8 cellular contexts compared by ENCODE assay signal in genomic region chr5:138352071-138352721, GRCh38. TPM values are rescaled to one million over a fixed set of nuclear protein-coding genes. Genes with fewer than 3 reads are reported as not detected.
DNase-seq lines count a peak whose midpoint lies in the region; TF ChIP-seq lines count a peak whose summit lies in the region.

A gene with protein sequence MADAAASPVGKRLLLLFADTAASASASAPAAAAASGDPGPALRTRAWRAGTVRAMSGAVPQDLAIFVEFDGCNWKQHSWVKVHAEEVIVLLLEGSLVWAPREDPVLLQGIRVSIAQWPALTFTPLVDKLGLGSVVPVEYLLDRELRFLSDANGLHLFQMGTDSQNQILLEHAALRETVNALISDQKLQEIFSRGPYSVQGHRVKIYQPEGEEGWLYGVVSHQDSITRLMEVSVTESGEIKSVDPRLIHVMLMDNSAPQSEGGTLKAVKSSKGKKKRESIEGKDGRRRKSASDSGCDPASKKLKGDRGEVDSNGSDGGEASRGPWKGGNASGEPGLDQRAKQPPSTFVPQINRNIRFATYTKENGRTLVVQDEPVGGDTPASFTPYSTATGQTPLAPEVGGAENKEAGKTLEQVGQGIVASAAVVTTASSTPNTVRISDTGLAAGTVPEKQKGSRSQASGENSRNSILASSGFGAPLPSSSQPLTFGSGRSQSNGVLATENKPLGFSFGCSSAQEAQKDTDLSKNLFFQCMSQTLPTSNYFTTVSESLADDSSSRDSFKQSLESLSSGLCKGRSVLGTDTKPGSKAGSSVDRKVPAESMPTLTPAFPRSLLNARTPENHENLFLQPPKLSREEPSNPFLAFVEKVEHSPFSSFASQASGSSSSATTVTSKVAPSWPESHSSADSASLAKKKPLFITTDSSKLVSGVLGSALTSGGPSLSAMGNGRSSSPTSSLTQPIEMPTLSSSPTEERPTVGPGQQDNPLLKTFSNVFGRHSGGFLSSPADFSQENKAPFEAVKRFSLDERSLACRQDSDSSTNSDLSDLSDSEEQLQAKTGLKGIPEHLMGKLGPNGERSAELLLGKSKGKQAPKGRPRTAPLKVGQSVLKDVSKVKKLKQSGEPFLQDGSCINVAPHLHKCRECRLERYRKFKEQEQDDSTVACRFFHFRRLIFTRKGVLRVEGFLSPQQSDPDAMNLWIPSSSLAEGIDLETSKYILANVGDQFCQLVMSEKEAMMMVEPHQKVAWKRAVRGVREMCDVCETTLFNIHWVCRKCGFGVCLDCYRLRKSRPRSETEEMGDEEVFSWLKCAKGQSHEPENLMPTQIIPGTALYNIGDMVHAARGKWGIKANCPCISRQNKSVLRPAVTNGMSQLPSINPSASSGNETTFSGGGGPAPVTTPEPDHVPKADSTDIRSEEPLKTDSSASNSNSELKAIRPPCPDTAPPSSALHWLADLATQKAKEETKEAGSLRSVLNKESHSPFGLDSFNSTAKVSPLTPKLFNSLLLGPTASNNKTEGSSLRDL (N-terminal part only) (plus strand): TSS chr5:138352685. CDS start chr5:138352796, 111 bp downstream.

- no peak within 1 kb of the TSS for H2AK5ac ChIP-seq in H9 (ENCODE audit: insufficient read length, low read length)

- peak within 1 kb of the TSS; percentile 88 to 98 for H3K4me3 Mint-ChIP-seq in H9
- H3K4me3 Mint-ChIP-seq in activated naive CD4-positive, alpha-beta T cell treated with anti-CD3 and anti-CD28 coated beads for 36 hours = peak within 1 kb of the TSS; percentile 96

- H3K23ac ChIP-seq in H9 (ENCODE audit: insufficient read length, low read depth, low read length) = no peak within 1 kb of the TSS

- H3K4me2 ChIP-seq in H9 (ENCODE audit: insufficient read depth, insufficient read length, low read length) (peak within 1 kb of the TSS; percentile 88), MM.1S (ENCODE audit: low read depth, low read length) (peak within 1 kb of the TSS; percentile 85)

- H3F3A ChIP-seq in MM.1S (ENCODE audit: insufficient read depth, low read length) = peaks cover 10% of the 10 kb centered on the region

- CTCF ChIA-PET in activated naive CD4-positive, alpha-beta T cell treated with anti-CD3 and anti-CD28 coated beads for 36 hours (lab: Charles Lee) = interaction anchor here (0.5 to 6.4 kb wide), 52 partner anchors 8 to 400 kb away, joined by 3 to 176 read pairs (median 4); partner anchors contain the start of genes BRD8, CDC23, CDC25C and EGR1

- H3K18ac ChIP-seq in H9 (ENCODE audit: insufficient read length, low read depth, low read length) = peak within 1 kb of the TSS; percentile 29

- peaks cover 24 to 28% of the 10 kb centered on the region in 2 experiments for H3K4me1 Mint-ChIP-seq in H9
- H3K4me1 Mint-ChIP-seq in activated naive CD4-positive, alpha-beta T cell treated with anti-CD3 and anti-CD28 coated beads for 36 hours (ENCODE audit: low read depth) = peaks cover 37% of the 10 kb centered on the region

- H3K36me3 Mint-ChIP-seq in H9 (ENCODE audit: insufficient read depth in 1 of 3, low read depth in 3 of 3) = peaks cover 12 to 37% (median 27%) of the 10 kb centered on the region in 3 experiments
- peaks cover 13% of the 10 kb centered on the region for H3K36me3 Mint-ChIP-seq in activated naive CD4-positive, alpha-beta T cell treated with anti-CD3 and anti-CD28 coated beads for 36 hours (ENCODE audit: low read depth)

- H4K8ac ChIP-seq in H9 (replicated peaks; ENCODE audit: insufficient read length, low read depth, low read length) = no peak within 1 kb of the TSS

- no CpG with 5 or more reads among the region's 30 CpGs for WGBS in H9 (ENCODE audit: extremely low coverage, insufficient read length, low lambda C conversion rate)

- H3K9me3 Mint-ChIP-seq in H9 = peaks cover 0 to 4% of the 10 kb centered on the region in 2 experiments; a peak in 1 of 5 replicates
- peaks cover 7% of the 10 kb centered on the region for H3K9me3 Mint-ChIP-seq in activated naive CD4-positive, alpha-beta T cell treated with anti-CD3 and anti-CD28 coated beads for 36 hours

- no peak within 1 kb of the TSS for H2BK15ac ChIP-seq in H9 (ENCODE audit: low read depth, low read length)

- H2BK120ac ChIP-seq in H9 (ENCODE audit: low read depth, low read length, poor library complexity, severe bottlenecking) = no peak within 1 kb of the TSS

- no peaks in the 10 kb centered on the region for H3K9me2 ChIP-seq in MM.1S (replicated peaks; ENCODE audit: insufficient read depth, low read length)

- H3K56ac ChIP-seq in H9 (ENCODE audit: insufficient read length, low read depth, low read length) = no peak within 1 kb of the TSS

- no peak within 1 kb of the TSS for H3T11ph ChIP-seq in H9 (ENCODE audit: low read length)

- no peak within 1 kb of the TSS for H4K5ac ChIP-seq in H9 (ENCODE audit: insufficient read length, low read depth, low read length)

- peak within 1 kb of the TSS; percentile 93 to 99 (median 98) for H3K27ac Mint-ChIP-seq in H9
- peak within 1 kb of the TSS; percentile 94 for H3K27ac Mint-ChIP-seq in activated naive CD4-positive, alpha-beta T cell treated with anti-CD3 and anti-CD28 coated beads for 36 hours

- H3K9me3 ChIP-seq in H9 (ENCODE audit: control insufficient read depth, low read depth, low read length) (no peaks in the 10 kb centered on the region), MM.1S (replicated peaks; ENCODE audit: insufficient read depth, low read length) (no peaks in the 10 kb centered on the region), SK-N-MC (ENCODE audit: low read depth, low read length) (peaks cover 7% of the 10 kb centered on the region; the same call in 1 of the 2 replicates)

- in situ Hi-C loops in G401 (cut with HindIII; ENCODE audit: low sequenced_read_pairs) = no loop called here

- no peaks in the 10 kb centered on the region for H3K27me3 Mint-ChIP-seq in H9 (ENCODE audit: low read depth)
- H3K27me3 Mint-ChIP-seq in activated naive CD4-positive, alpha-beta T cell treated with anti-CD3 and anti-CD28 coated beads for 36 hours (ENCODE audit: low read depth) = no peaks in the 10 kb centered on the region

- TF ChIP-seq CTCF in H9 (conservative IDR thresholded peaks at IDR 0.05) (peak; percentile 95), MM.1S (IDR thresholded peaks at IDR 0.05; ENCODE audit: low read length) (peak; percentile 98)

- H3K79me2 ChIP-seq in H9 (ENCODE audit: insufficient read depth, low read length) (peaks cover 19% of the 10 kb centered on the region; the same call in 1 of the 2 replicates), MM.1S (ENCODE audit: low read length) (peaks cover 44% of the 10 kb centered on the region)

- H3K27ac ChIP-seq in H9 (ENCODE audit: insufficient read length, low read depth, low read length) = no peak within 1 kb of the TSS
- peak within 1 kb of the TSS; percentile 68; the same call in 1 of the 2 replicates for H3K27ac ChIP-seq in MM.1S (ENCODE audit: low read length)
- H3K27ac ChIP-seq in SK-N-MC = peak within 1 kb of the TSS; percentile 65

- no peak within 1 kb of the TSS for H2BK20ac ChIP-seq in H9 (ENCODE audit: low read depth, low read length, poor library complexity, severe bottlenecking)

- intact Hi-C loops in activated naive CD4-positive, alpha-beta T cell treated with anti-CD3 and anti-CD28 coated beads for 36 hours (cut with micrococcal nuclease) = loop anchor here (1.0 kb wide), 5 partner anchors 14 to 599 kb away; partner anchors contain the start of genes CDC23, CDC25C, ETF1 and FAM53C

- H3K36me3 ChIP-seq in MM.1S (replicated peaks; ENCODE audit: insufficient read depth, low read length) (no peaks in the 10 kb centered on the region), SK-N-MC (ENCODE audit: insufficient read depth, low read length) (peaks cover 35% of the 10 kb centered on the region)

- DNase-seq in G401 (ENCODE audit: low spot score) (peak; percentile 62), H9 (peak; percentile 92), MM.1S (peak; percentile 89), SK-N-MC (ENCODE audit: low read depth, low spot score) (no peak), germinal center (ENCODE audit: low spot score) (peak; percentile 95), occipital lobe (lab: John Stamatoyannopoulos, UW) (peak; percentile 69), superior temporal gyrus (ENCODE audit: extremely low spot score) (peak; percentile 74)
- peak; percentile 91 for DNase-seq in activated naive CD4-positive, alpha-beta T cell treated with anti-CD3 and anti-CD28 coated beads for 36 hours

- H4K91ac ChIP-seq in H9 (ENCODE audit: insufficient read length, low read depth, low read length) = no peak within 1 kb of the TSS

- no peaks in the 10 kb centered on the region for H3K27me3 ChIP-seq in H9 (ENCODE audit: insufficient read depth, low read length)
- H3K27me3 ChIP-seq in MM.1S (replicated peaks; ENCODE audit: insufficient read depth, low read length) = no peaks in the 10 kb centered on the region

- no peaks in the 10 kb centered on the region for H3K79me1 ChIP-seq in H9 (ENCODE audit: insufficient read depth, low read depth, low read length, poor library complexity, severe bottlenecking)

- no peak within 1 kb of the TSS for H2BK5ac ChIP-seq in H9 (ENCODE audit: insufficient read length, low read length)

- H2AFZ ChIP-seq in H9 (ENCODE audit: low read length) = no peak within 1 kb of the TSS
- peak within 1 kb of the TSS; percentile 76 for H2AFZ ChIP-seq in MM.1S (ENCODE audit: low read length)

- no peak within 1 kb of the TSS for H2BK12ac ChIP-seq in H9 (ENCODE audit: insufficient read length, low read depth, low read length)

- H3K4me1 ChIP-seq in H9 (ENCODE audit: insufficient read depth, low read length) (peaks cover 6% of the 10 kb centered on the region), MM.1S (ENCODE audit: low read length) (peaks cover 17% of the 10 kb centered on the region; the same call in 1 of the 2 replicates)

- H3K23me2 ChIP-seq in H9 (ENCODE audit: insufficient read length, low read depth, low read length, poor library complexity, severe bottlenecking) = peaks cover 9% of the 10 kb centered on the region

- no peaks in the 10 kb centered on the region for H4K20me1 ChIP-seq in H9 (ENCODE audit: control insufficient read depth, insufficient read depth, insufficient read length)
- peaks cover 6% of the 10 kb centered on the region for H4K20me1 ChIP-seq in MM.1S (ENCODE audit: insufficient read depth, low read length)

- H3K9ac ChIP-seq in H9 (ENCODE audit: extremely low read depth, insufficient read length, low read length) = peak within 1 kb of the TSS; percentile 79
- H3K9ac ChIP-seq in MM.1S (ENCODE audit: low read length) = peak within 1 kb of the TSS; percentile 93
- peak within 1 kb of the TSS; percentile 91 for H3K9ac ChIP-seq in SK-N-MC (ENCODE audit: insufficient read length)

- H3K14ac ChIP-seq in H9 (ENCODE audit: insufficient read depth, low read length) = peak within 1 kb of the TSS; percentile 74

- H3K4ac ChIP-seq in H9 (ENCODE audit: low read depth, low read length) = no peak within 1 kb of the TSS

- H3K4me3 ChIP-seq in MM.1S (ENCODE audit: low read length) = peak within 1 kb of the TSS; percentile 97
- H3K4me3 ChIP-seq in SK-N-MC = peak within 1 kb of the TSS; percentile 87

RNA-seq across cellular contexts. Expression of the gene that starts here (rescaled TPM):
- total RNA-seq in G401 (2014; rRNA removed; shearing (Covaris generic)) = 56.3 and 72.0 TPM in 2 replicates
- total RNA-seq in H9 (2021) = 77.8 and 89.2 TPM in 2 replicates
- total RNA-seq in activated naive CD4-positive, alpha-beta T cell treated with anti-CD3 and anti-CD28 coated beads for 36 hours = 10 to 100 TPM; 33.4 to 36.2 TPM
- 84.1 TPM for total RNA-seq in occipital lobe
